ENCODE assay signal across 8 cellular contexts in the genomic region with DNA sequence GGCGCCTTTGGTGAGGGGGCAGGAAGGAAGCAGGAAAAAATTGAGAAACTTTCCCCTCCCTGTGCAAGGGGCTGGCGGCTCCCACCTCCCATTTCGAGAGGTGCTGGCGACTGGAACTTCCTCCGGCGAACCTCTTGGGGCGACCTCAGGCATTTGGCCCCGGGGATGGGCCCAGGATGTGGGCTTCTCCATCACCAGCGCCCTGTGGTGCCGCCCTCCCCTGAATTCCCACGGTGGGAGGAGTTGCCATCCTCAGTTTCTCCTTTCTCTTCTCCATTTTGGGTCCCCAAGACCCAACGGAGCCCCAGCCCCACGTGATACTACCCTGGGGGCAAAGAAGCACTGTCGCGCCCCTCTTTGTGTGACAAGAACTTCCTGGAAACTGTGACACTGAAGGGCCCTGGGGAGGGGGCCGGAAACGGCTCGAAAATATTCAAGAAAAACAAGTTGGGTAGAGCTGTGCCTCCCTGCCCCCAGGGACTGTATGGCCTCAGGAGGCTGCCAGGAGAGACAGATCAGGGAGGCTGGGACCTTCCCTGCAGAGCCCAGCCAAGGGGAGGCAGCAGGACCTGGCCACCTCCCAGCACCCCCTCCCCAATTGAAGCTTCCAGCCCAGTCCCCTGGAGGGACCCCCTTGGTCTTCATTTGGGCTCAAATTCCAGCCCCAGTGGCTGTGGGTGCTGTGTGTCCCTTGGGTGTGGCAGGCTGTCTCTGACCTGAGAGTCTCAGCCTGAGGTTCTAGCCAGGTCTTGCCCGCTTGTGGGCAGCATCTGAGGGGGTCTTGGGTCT. TPM values are rescaled to one million over a fixed set of nuclear protein-coding genes. Genes with fewer than 3 reads are reported as not detected.
DNase-seq lines count a peak whose midpoint lies in the region; ATAC-seq, FAIRE-seq and TF ChIP-seq lines count a peak whose summit lies in the region.

No MANE protein-coding gene starts in this region.

- H3K36me3 ChIP-seq in Panc1 (ENCODE audit: control insufficient read depth, insufficient read depth, low read length): no peaks in the 10 kb centered on the region
- H3K36me3 ChIP-seq in small intestine (ENCODE audit: control insufficient read depth in 2 of 2, insufficient read depth in 2 of 2, low read length in 2 of 2): no peaks in the 10 kb centered on the region

- in situ Hi-C loops in Panc1 (cut with HindIII; ENCODE audit: low pct_unique_long_range_greater_than_20kb, low sequenced_read_pairs): no loop called here

- H3K9me3 ChIP-seq in Panc1 (ENCODE audit: control insufficient read depth, insufficient read depth, low read depth, low read length): no peaks in the 10 kb centered on the region
- no peaks in the 10 kb centered on the region for H3K9me3 ChIP-seq in small intestine (ENCODE audit: control insufficient read depth, low read depth)

- POLR2A ChIA-PET in Panc1 (lab: Charles Lee): no interaction called here

- BruUV-seq in Panc1 (replicated peaks; lab: Mats Ljungman, UMichigan): no TSS peak

- peak overlapping the region; percentile 63 to 71 for H3K4me3 ChIP-seq in Panc1 (ENCODE audit: low read depth in 2 of 2, low read length in 2 of 2)
- peak overlapping the region; percentile 73 to 95 for H3K4me3 ChIP-seq in small intestine (ENCODE audit: low read depth in 1 of 2, low read length in 2 of 2)

- CTCF ChIA-PET in Panc1 (lab: Charles Lee): no interaction called here

- no peak for FAIRE-seq in small intestine (lab: Jason Lieb, UNC)

- H3K27me3 ChIP-seq in Panc1 (ENCODE audit: control insufficient read depth, insufficient read depth, low read length) (no peaks in the 10 kb centered on the region), small intestine (ENCODE audit: control insufficient read depth in 2 of 2, insufficient read depth in 2 of 2, low read length in 2 of 2) (no peaks in the 10 kb centered on the region)

- WGBS in small intestine, 3 donors: 8 to 25% (median 18%) methylated on average over 18 to 19 of the region's 19 CpGs

- intact Hi-C loops in Panc1 (cut with micrococcal nuclease; ENCODE audit: unreplicated experiment): no loop called here
- intact Hi-C loops in left ventricle myocardium superior (cut with micrococcal nuclease): no loop called here

- DNase-seq in Panc1 (ENCODE audit: low read depth, low spot score): no peak
- peak; percentile 41 to 81 (median 59) for DNase-seq in activated naive CD4-positive, alpha-beta T cell (lab: John Stamatoyannopoulos, UW)
- peak; percentile 49 for DNase-seq in left ventricle myocardium superior
- peak; percentile 56 for DNase-seq in small intestine
- DNase-seq in RKO (ENCODE audit: low spot score): no peak
- no peak for DNase-seq in NCI-H187 (lab: John Stamatoyannopoulos, UW)

- ATAC-seq in GM21367 (IDR thresholded peaks at IDR 0.05; ENCODE audit: unreplicated experiment) (peak; percentile 42), Panc1 (no peak), left ventricle myocardium superior (peak; percentile 32), HG02763 (IDR thresholded peaks at IDR 0.05; ENCODE audit: unreplicated experiment) (no peak)

- TF ChIP-seq CTCF in Panc1 (IDR thresholded peaks at IDR 0.05): no peak

- H3K4me1 ChIP-seq in Panc1 (ENCODE audit: control insufficient read depth, insufficient read depth, low read length) (peaks cover 16% of the 10 kb centered on the region), small intestine (ENCODE audit: control insufficient read depth in 2 of 2, insufficient read depth in 1 of 2, low read depth in 1 of 2, low read length in 1 of 2) (peaks cover 0 to 1% of the 10 kb centered on the region in 2 donors)

- H3K27ac ChIP-seq in Panc1 (ENCODE audit: low read length) (peak overlapping the region; percentile 68), small intestine (ENCODE audit: low read depth in 1 of 2, low read length in 1 of 2) (peak overlapping the region; percentile 73 to 98)

RNA-seq across cellular contexts. Expression of a gene that starts 16.2 kb away (rescaled TPM):
- total RNA-seq in Panc1 (2021; ENCODE audit: unreplicated experiment): 10.1 TPM
- polyA plus RNA-seq in Panc1 (2012; ENCODE audit: insufficient read length): 7.0 TPM
- not detected for total RNA-seq in left ventricle myocardium superior
- 100 to 1,000 TPM in 2 of 3 donors, 10 to 100 TPM in 1; 97.3 to 238 (median 102) TPM for polyA plus RNA-seq in small intestine

RNA-seq across cellular contexts. Expression of a gene that starts 22.1 kb away (rescaled TPM):
- total RNA-seq in Panc1 (2021; ENCODE audit: unreplicated experiment) (31.5 TPM), left ventricle myocardium superior (71.8 TPM)
- polyA plus RNA-seq in Panc1 (2012; ENCODE audit: insufficient read length): 36.8 TPM
- polyA plus RNA-seq in small intestine: 10 to 100 TPM in 2 of 3 donors, 1 to 10 TPM in 1; 5.7 to 41.6 (median 11.0) TPM

RNA-seq across cellular contexts. Expression of a gene that starts 34.5 kb away (rescaled TPM):
- total RNA-seq in Panc1 (2021; ENCODE audit: unreplicated experiment) (7.3 TPM), left ventricle myocardium superior (8.3 TPM)
- polyA plus RNA-seq in Panc1 (2012; ENCODE audit: insufficient read length): 7.3 TPM
- polyA plus RNA-seq in small intestine: 10 to 100 TPM; 13.0 to 19.0 (median 15.4) TPM

RNA-seq across cellular contexts. Expression of a gene that starts 37.5 kb away (rescaled TPM):
- 34.5 TPM for total RNA-seq in Panc1 (2021; ENCODE audit: unreplicated experiment)
- polyA plus RNA-seq in Panc1 (2012; ENCODE audit: insufficient read length): 48.0 TPM
- 9.3 TPM for total RNA-seq in left ventricle myocardium superior
- polyA plus RNA-seq in small intestine: 10 to 100 TPM; 14.8 to 18.2 (median 18.1) TPM

RNA-seq across cellular contexts. Expression of a gene that starts 50.9 kb away (rescaled TPM):
- total RNA-seq in Panc1 (2021; ENCODE audit: unreplicated experiment): 365 TPM
- polyA plus RNA-seq in Panc1 (2012; ENCODE audit: insufficient read length): 225 TPM
- total RNA-seq in left ventricle myocardium superior: 118 TPM
- 100 to 1,000 TPM in 1 of 3 donors, 10 to 100 TPM in 2; 37.3 to 130 (median 45.4) TPM for polyA plus RNA-seq in small intestine

Comparison
In these comparisons a context has a peak if more than half of its experiments do, and no peak if none do; other contexts are left out.
1. ATAC-seq: peak in GM21367 (single experiment) and left ventricle myocardium superior (single experiment); none in Panc1 (single experiment) and HG02763 (single experiment).
2. DNase-seq: peak in activated naive CD4-positive, alpha-beta T cell (4 of 4), left ventricle myocardium superior (single experiment) and small intestine (single experiment); none in Panc1 (single experiment), RKO (single experiment) and NCI-H187 (0 of 2).
3. RNA of a gene that starts 16.2 kb away (total RNA-seq): 10.1 TPM in Panc1 (single experiment); not detected in left ventricle myocardium superior (single experiment); every median in the first group is over 10 times any median in the second.